7 cellular contexts compared by ENCODE assay signal in genomic region chrX:12975999-12976558, GRCh38. TPM values are rescaled to one million over a fixed set of nuclear protein-coding genes. Genes with fewer than 3 reads are reported as not detected.
DNase-seq lines count a peak whose midpoint lies in the region; ATAC-seq, FAIRE-seq and TF ChIP-seq lines count a peak whose summit lies in the region.

No MANE protein-coding gene starts in this region.

- DNase-seq in GM12891 (ENCODE audit: insufficient read length, low spot score): no peak
- DNase-seq in NCI-H2171 treated with DMSO at 0.1 percent for 48 hours (lab: John Stamatoyannopoulos, UW): peak; percentile 39
- no peak for DNase-seq in foreskin keratinocyte
- no peak for DNase-seq in GM13976 (ENCODE audit: low spot score)

- TF ChIP-seq POLR2A in GM12891 (IDR thresholded peaks at IDR 0.05; ENCODE audit: low read depth, low read length): no peak

- H3K4me1 ChIP-seq in foreskin keratinocyte: no peaks in the 10 kb centered on the region
- H3K4me1 ChIP-seq in neuron (ENCODE audit: insufficient read depth, low read length): peaks cover 31% of the 10 kb centered on the region

- peaks cover 6% of the 10 kb centered on the region for H3K4me1 Mint-ChIP-seq in activated T-helper 17 cell treated with anti-CD3 and anti-CD28 coated beads, Interleukin-2, amount 50 U/mL, for 72 hours

- TF ChIP-seq CTCF in foreskin keratinocyte (conservative IDR thresholded peaks at IDR 0.05): no peak
- no peak for TF ChIP-seq CTCF in GM13976 (IDR thresholded peaks at IDR 0.05; ENCODE audit: borderline replicate concordance, control extremely low read depth, extremely low read depth, insufficient read depth, missing control alignments)

- H3K27me3 ChIP-seq in foreskin keratinocyte: no peaks in the 10 kb centered on the region
- no peaks in the 10 kb centered on the region for H3K27me3 ChIP-seq in neuron (ENCODE audit: insufficient read depth, low read length)

- peak overlapping the region; percentile 95 for H3K27ac ChIP-seq in foreskin keratinocyte

- no peaks in the 10 kb centered on the region for H3K9me3 Mint-ChIP-seq in activated T-helper 17 cell treated with anti-CD3 and anti-CD28 coated beads, Interleukin-2, amount 50 U/mL, for 72 hours

- peak overlapping the region; percentile 98 for H3K4me3 Mint-ChIP-seq in activated T-helper 17 cell treated with anti-CD3 and anti-CD28 coated beads, Interleukin-2, amount 50 U/mL, for 72 hours

- H3K36me3 Mint-ChIP-seq in activated T-helper 17 cell treated with anti-CD3 and anti-CD28 coated beads, Interleukin-2, amount 50 U/mL, for 72 hours (ENCODE audit: low read depth): peaks cover 73% of the 10 kb centered on the region

- H3K9me3 ChIP-seq in neuron (ENCODE audit: low read length): no peaks in the 10 kb centered on the region

- H2AFZ ChIP-seq in neuron (ENCODE audit: low read depth, low read length): no peak overlapping the region

- peaks cover 8% of the 10 kb centered on the region for H3K36me3 ChIP-seq in neuron (ENCODE audit: insufficient read depth, low read length)

- no peak for ATAC-seq in activated T-helper 17 cell treated with anti-CD3 and anti-CD28 coated beads, Interleukin-2, amount 50 U/mL, for 72 hours (replicated peaks)
- ATAC-seq in foreskin keratinocyte: no peak
- no peak for ATAC-seq in GM18870 (IDR thresholded peaks at IDR 0.05; ENCODE audit: unreplicated experiment)

- H3K4me3 ChIP-seq in neuron (ENCODE audit: low read length): peak overlapping the region; percentile 98

- peak overlapping the region; percentile 96 for H3K27ac Mint-ChIP-seq in activated T-helper 17 cell treated with anti-CD3 and anti-CD28 coated beads, Interleukin-2, amount 50 U/mL, for 72 hours

- H3K27me3 Mint-ChIP-seq in activated T-helper 17 cell treated with anti-CD3 and anti-CD28 coated beads, Interleukin-2, amount 50 U/mL, for 72 hours: no peaks in the 10 kb centered on the region

- no peak for FAIRE-seq in GM12891 (lab: Jason Lieb, UNC)

- in situ Hi-C loops in GM13976 (cut with MboI; ENCODE audit: low sequenced_read_pairs, unreplicated experiment): loop anchor here (25.0 kb wide), 1 partner anchor 286 kb away; no protein-coding TSS in a partner anchor

TF ChIP-seq in GM12891, 5 proteins besides CTCF, POLR2A, EP300 and RAD21:
- TF ChIP-seq SPI1 (IDR thresholded peaks at IDR 0.05; ENCODE audit: low read depth, low read length) (peak; percentile 13; the same call in 1 of the 2 replicates), POLR2AphosphoS5 (IDR thresholded peaks at IDR 0.05; ENCODE audit: low read depth, low read length) (peak; percentile 18; the same call in 1 of the 2 replicates), PAX5 (IDR thresholded peaks at IDR 0.05; ENCODE audit: insufficient read depth, low read length, severe bottlenecking) (no peak)

RNA-seq across cellular contexts. Expression of gene TMSB4X, which starts 1.2 kb away (rescaled TPM):
- 22,419 TPM for polyA plus RNA-seq in GM12891 (2012; ENCODE audit: low read depth, missing spikeins)
- 1,000 to 10,000 TPM; 6,631 to 7,873 TPM for total RNA-seq in activated T-helper 17 cell treated with anti-CD3 and anti-CD28 coated beads, Interleukin-2, amount 50 U/mL, for 72 hours
- total RNA-seq in foreskin keratinocyte: 1,702 and 2,721 TPM in 2 replicates
- 2,710 and 4,192 TPM in 2 replicates for polyA plus RNA-seq in foreskin keratinocyte
